27 cellular contexts compared by ENCODE assay signal in the genomic region with DNA sequence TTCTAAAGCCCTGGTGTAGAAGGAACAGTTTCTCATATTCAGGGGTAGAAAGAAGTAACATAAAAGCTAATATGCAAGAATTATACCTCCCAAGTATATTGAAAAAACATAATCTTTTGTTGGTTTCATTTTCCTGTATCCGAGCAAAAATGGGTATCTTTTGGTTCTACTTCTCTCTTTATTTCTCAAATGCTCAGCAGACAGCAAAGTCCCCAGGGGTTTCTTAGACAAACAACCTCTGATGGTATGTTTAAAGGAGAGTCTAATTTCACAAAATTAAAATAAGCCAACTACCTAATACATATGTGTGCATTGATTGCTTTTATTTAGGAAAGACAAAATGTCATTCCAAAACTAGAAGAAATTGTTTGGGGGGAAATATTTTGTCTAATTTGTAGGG.
"Had no signal": no experiment of that assay in that cellular context is flagged by ENCODE, and none has a peak within 500 bp of the region (broad histone marks: within the 10 kb centered on the region; RNA-seq: fewer than 3 reads in every experiment).

No MANE protein-coding gene starts in this region.

- H3K27ac Mint-ChIP-seq: activated CD4-positive, alpha-beta T cell treated with anti-CD3 and anti-CD28 coated beads for 36 hours; activated CD4-positive, alpha-beta T cell treated with anti-CD3 and anti-CD28 coated beads, Interleukin-2, amount 10 ng/mL, durations not matched to agents 7 days and 5 days; activated CD8-positive, alpha-beta T cell treated with anti-CD3 and anti-CD28 coated beads, Interleukin-2, amount 10 ng/mL, durations not matched to agents 7 days and 5 days; activated naive CD8-positive, alpha-beta T cell treated with anti-CD3 and anti-CD28 coated beads for 36 hours; activated T-cell treated with anti-CD3 and anti-CD28 coated beads, Interleukin-2, amount 50 U/mL, for 24 hours; activated T-helper 2 cell treated with anti-CD3 and anti-CD28 coated beads, Interferon-gamma antibody, Interleukin-2, Interleukin-4, amounts not matched to agents 10 μg/mL and 5 μg/mL and 100 μg/mL, durations not matched to agents 14 hours and 24 hours and 36 hours; T-helper 2 cell treated with Interferon-gamma antibody and Interleukin-4, amounts not matched to agents 5 μg/mL and 100 μg/mL, for 36 hours had no signal

- H3K4me3 Mint-ChIP-seq: activated CD4-positive, alpha-beta T cell treated with anti-CD3 and anti-CD28 coated beads for 36 hours; activated CD4-positive, alpha-beta T cell treated with anti-CD3 and anti-CD28 coated beads, Interleukin-2, amount 10 ng/mL, durations not matched to agents 7 days and 5 days; activated CD8-positive, alpha-beta T cell treated with anti-CD3 and anti-CD28 coated beads, Interleukin-2, amount 10 ng/mL, durations not matched to agents 7 days and 5 days; activated naive CD8-positive, alpha-beta T cell treated with anti-CD3 and anti-CD28 coated beads for 36 hours; activated T-cell treated with anti-CD3 and anti-CD28 coated beads, Interleukin-2, amount 50 U/mL, for 24 hours; T-helper 2 cell treated with Interferon-gamma antibody and Interleukin-4, amounts not matched to agents 5 μg/mL and 100 μg/mL, for 36 hours had no signal

- H3K9me3 Mint-ChIP-seq: activated CD4-positive, alpha-beta T cell treated with anti-CD3 and anti-CD28 coated beads, Interleukin-2, amount 10 ng/mL, durations not matched to agents 7 days and 5 days; activated T-cell treated with anti-CD3 and anti-CD28 coated beads, Interleukin-2, amount 50 U/mL, for 24 hours; T-helper 2 cell treated with Interferon-gamma antibody and Interleukin-4, amounts not matched to agents 5 μg/mL and 100 μg/mL, for 36 hours had no signal

- H3K27me3 Mint-ChIP-seq: activated CD4-positive, alpha-beta T cell treated with anti-CD3 and anti-CD28 coated beads for 36 hours; activated CD4-positive, alpha-beta T cell treated with anti-CD3 and anti-CD28 coated beads, Interleukin-2, amount 10 ng/mL, durations not matched to agents 7 days and 5 days; activated naive CD8-positive, alpha-beta T cell treated with anti-CD3 and anti-CD28 coated beads for 36 hours had no signal

- H3K4me1 Mint-ChIP-seq: activated CD4-positive, alpha-beta T cell treated with anti-CD3 and anti-CD28 coated beads for 36 hours; activated CD4-positive, alpha-beta T cell treated with anti-CD3 and anti-CD28 coated beads, Interleukin-2, amount 10 ng/mL, durations not matched to agents 7 days and 5 days; activated naive CD8-positive, alpha-beta T cell treated with anti-CD3 and anti-CD28 coated beads for 36 hours had no signal

- H3K27ac ChIP-seq: brain microvascular endothelial cell had no signal

- H3K27me3 ChIP-seq: brain microvascular endothelial cell had no signal

- H3K36me3 Mint-ChIP-seq: activated naive CD8-positive, alpha-beta T cell treated with anti-CD3 and anti-CD28 coated beads for 36 hours had no signal

- H3K36me3 ChIP-seq: brain microvascular endothelial cell had no signal

- ATAC-seq: activated CD4-positive, alpha-beta T cell treated with anti-CD3 and anti-CD28 coated beads for 36 hours; activated CD4-positive, CD25-positive, alpha-beta regulatory T cell treated with anti-CD3 and anti-CD28 coated beads, Interleukin-2, amount 50 U/mL, for 24 hours; activated CD8-positive, alpha-beta T cell treated with anti-CD3 and anti-CD28 coated beads, Interleukin-2, amount 10 ng/mL, durations not matched to agents 7 days and 5 days; K562 had no signal

- DNase-seq: activated CD4-positive, alpha-beta T cell treated with anti-CD3 and anti-CD28 coated beads for 36 hours; activated CD4-positive, alpha-beta T cell treated with anti-CD3 and anti-CD28 coated beads, Interleukin-2, amount 10 ng/mL, durations not matched to agents 7 days and 5 days; activated CD4-positive, alpha-beta T cell treated with anti-CD3 and anti-CD28 coated beads, Interleukin-2, amount 50 U/mL, for 48 hours; activated CD8-positive, alpha-beta T cell treated with anti-CD3 and anti-CD28 coated beads, Interleukin-2, amount 10 ng/mL, durations not matched to agents 7 days and 5 days; activated gamma-delta T cell; activated naive CD4-positive, alpha-beta T cell treated with Interleukin-2 at 50 U/mL for 16 hours; activated naive CD8-positive, alpha-beta T cell treated with anti-CD3 and anti-CD28 coated beads for 36 hours; activated T-cell treated with anti-CD3 and anti-CD28 coated beads, Interleukin-2, amount 50 U/mL, for 24 hours; amniotic stem cell; aorta; brain microvascular endothelial cell; central memory CD4-positive, alpha-beta T cell; NCI-H1105; NCI-H1417 treated with DMSO at 0.1 percent for 48 hours; NCI-H1930; NCI-H2081 treated with DMSO at 0.1 percent for 48 hours; NCI-H2171; NCI-H2227 treated with DMSO at 0.1 percent for 48 hours; NCI-H446; NCI-H510A treated with DMSO at 0.1 percent for 48 hours; NCI-H526 treated with DMSO at 0.1 percent for 48 hours; OCI-M1; Right ventricle myocardium superior had no signal

- H3K4me3 ChIP-seq: K562 had no signal
